ENCODE assay signal across 21 cellular contexts in genomic region chr9:22044583-22044982, GRCh38. TPM values are rescaled to one million over a fixed set of nuclear protein-coding genes. Genes with fewer than 3 reads are reported as not detected.
DNase-seq lines count a peak whose midpoint lies in the region; ATAC-seq, FAIRE-seq and TF ChIP-seq lines count a peak whose summit lies in the region.
"Had no signal": no experiment of that assay in that cellular context is flagged by ENCODE, and none has a peak within 500 bp of the region (broad histone marks: within the 10 kb centered on the region; RNA-seq: fewer than 3 reads in every experiment).

No MANE protein-coding gene starts in this region.

- H3K4me3 Mint-ChIP-seq in stimulated activated naive B cell treated with anti-CD40 and anti-IgM and Interleukin-4, amounts not matched to agents 10 μg/mL and 1 μg/mL and 100 μg/mL, for 72 hours: no peak overlapping the region
- H3K4me3 Mint-ChIP-seq: activated T-helper 1 cell treated with anti-CD3 and anti-CD28 coated beads, Interleukin-12 subunit alpha, Interleukin-12 subunit beta, Interleukin-2, Interleukin-4 antibody, amounts not matched to agents 30 ng/mL and 10 ng/mL and 1 ng/mL, durations not matched to agents 14 hours and 24 hours and 36 hours had no signal

- TF ChIP-seq CTCF in epithelial cell of esophagus (IDR thresholded peaks at IDR 0.05; ENCODE audit: insufficient read depth, low read depth, low read length, missing control alignments): no peak

- peak overlapping the region in 10 of 11 experiments; percentile 17 to 64 (median 40); a peak in 19 of 22 replicates for H3K4me2 ChIP-seq in BLaER1 treated with 17β-estradiol and CSF1 and Interleukin-3, amounts not matched to agents 10 nM and 100 nM

- H3K4me1 ChIP-seq in BLaER1 treated with 17β-estradiol and CSF1 and Interleukin-3, amounts not matched to agents 10 nM and 100 nM: peaks cover 17 to 89% (median 56%) of the 10 kb centered on the region in 10 experiments
- H3K4me1 ChIP-seq: heart left ventricle, parathyroid adenoma had no signal

- no peaks in the 10 kb centered on the region for H3K9me3 Mint-ChIP-seq in stimulated activated naive B cell treated with anti-CD40 and anti-IgM and Interleukin-4, amounts not matched to agents 10 μg/mL and 1 μg/mL and 100 μg/mL, for 72 hours
- H3K9me3 Mint-ChIP-seq: activated T-helper 1 cell treated with anti-CD3 and anti-CD28 coated beads, Interleukin-12 subunit alpha, Interleukin-12 subunit beta, Interleukin-2, Interleukin-4 antibody, amounts not matched to agents 30 ng/mL and 10 ng/mL and 1 ng/mL, durations not matched to agents 14 hours and 24 hours and 36 hours had no signal

- no peaks in the 10 kb centered on the region for H3K36me3 Mint-ChIP-seq in stimulated activated naive B cell treated with anti-CD40 and anti-IgM and Interleukin-4, amounts not matched to agents 10 μg/mL and 1 μg/mL and 100 μg/mL, for 72 hours

- peak overlapping the region in 1 of 11 experiments; percentile 3; a peak in 2 of 22 replicates for H3K27ac ChIP-seq in BLaER1 treated with 17β-estradiol and CSF1 and Interleukin-3, amounts not matched to agents 10 nM and 100 nM
- H3K27ac ChIP-seq: C4-2B, heart left ventricle, parathyroid adenoma, suprapubic skin had no signal

- H3K36me3 ChIP-seq in BLaER1 treated with 17β-estradiol and CSF1 and Interleukin-3, amounts not matched to agents 10 nM and 100 nM: no peaks in the 10 kb centered on the region
- H3K36me3 ChIP-seq: heart left ventricle, suprapubic skin had no signal

- H3K9me3 ChIP-seq in BLaER1 treated with 17β-estradiol and CSF1 and Interleukin-3, amounts not matched to agents 10 nM and 100 nM (replicated peaks in 1 of 11): no peaks in the 10 kb centered on the region
- H3K9me3 ChIP-seq: heart left ventricle, suprapubic skin had no signal

- no peaks in the 10 kb centered on the region for H3K27me3 ChIP-seq in BLaER1 treated with 17β-estradiol and CSF1 and Interleukin-3, amounts not matched to agents 10 nM and 100 nM

- no peak for TF ChIP-seq POLR2A in H54 (IDR thresholded peaks at IDR 0.05; ENCODE audit: low read depth, low read length)

- no peak overlapping the region for H3K9ac ChIP-seq in BLaER1 treated with 17β-estradiol and CSF1 and Interleukin-3, amounts not matched to agents 10 nM and 100 nM
- H3K9ac ChIP-seq: parathyroid adenoma had no signal

- peaks cover 2 to 5% of the 10 kb centered on the region in 2 donors for H3K4me1 Mint-ChIP-seq in stimulated activated naive B cell treated with anti-CD40 and anti-IgM and Interleukin-4, amounts not matched to agents 10 μg/mL and 1 μg/mL and 100 μg/mL, for 72 hours

- no peak for FAIRE-seq in H54 (lab: Jason Lieb, UNC)
- FAIRE-seq: GM12892 had no signal

- H4K20me1 ChIP-seq in BLaER1 treated with 17β-estradiol and CSF1 and Interleukin-3, amounts not matched to agents 10 nM and 100 nM: no peaks in the 10 kb centered on the region

- no peak for ATAC-seq in GM18868 (IDR thresholded peaks at IDR 0.05; ENCODE audit: unreplicated experiment)
- ATAC-seq in stimulated activated naive B cell treated with anti-CD40 and anti-IgM and Interleukin-4, amounts not matched to agents 10 μg/mL and 1 μg/mL and 100 μg/mL, for 72 hours (replicated peaks): no peak

- H3K4me3 ChIP-seq in BLaER1 treated with 17β-estradiol and CSF1 and Interleukin-3, amounts not matched to agents 10 nM and 100 nM: no peak overlapping the region
- H3K4me3 ChIP-seq in epithelial cell of esophagus (ENCODE audit: low read length): no peak overlapping the region
- H3K4me3 ChIP-seq: heart left ventricle, suprapubic skin had no signal

- peaks cover 0 to 5% of the 10 kb centered on the region in 2 donors for H3K27me3 Mint-ChIP-seq in stimulated activated naive B cell treated with anti-CD40 and anti-IgM and Interleukin-4, amounts not matched to agents 10 μg/mL and 1 μg/mL and 100 μg/mL, for 72 hours

- DNase-seq in RPMI7951 (ENCODE audit: low read depth): peak; percentile 81
- peak; percentile 88 for DNase-seq in epithelial cell of esophagus (ENCODE audit: low read depth)
- DNase-seq in myocyte (ENCODE audit: low read depth): peak; percentile 32
- no peak for DNase-seq in NCI-H2029 (lab: John Stamatoyannopoulos, UW)
- no peak for DNase-seq in H54 (ENCODE audit: insufficient read length, low spot score)
- DNase-seq in stimulated activated naive B cell treated with anti-CD40 and anti-IgM and Interleukin-4, amounts not matched to agents 10 μg/mL and 1 μg/mL and 100 μg/mL, for 72 hours: no peak
- DNase-seq: activated CD4-positive, alpha-beta T cell treated with anti-CD3 and anti-CD28 coated beads, Interleukin-2, amount 50 U/mL, for 48 hours; anterior cingulate cortex; effector CD8-positive, alpha-beta T cell; heart left ventricle; left cardiac atrium; NCI-H2081; Right ventricle myocardium superior; stimulated activated CD4-positive, alpha-beta T cell treated with anti-CD3 and anti-CD28 coated beads, Interleukin-15, amount 100 ng/mL, for 24 hours had no signal

- H3K27ac Mint-ChIP-seq in stimulated activated naive B cell treated with anti-CD40 and anti-IgM and Interleukin-4, amounts not matched to agents 10 μg/mL and 1 μg/mL and 100 μg/mL, for 72 hours: no peak overlapping the region
- H3K27ac Mint-ChIP-seq: activated T-helper 1 cell treated with anti-CD3 and anti-CD28 coated beads, Interleukin-12 subunit alpha, Interleukin-12 subunit beta, Interleukin-2, Interleukin-4 antibody, amounts not matched to agents 30 ng/mL and 10 ng/mL and 1 ng/mL, durations not matched to agents 14 hours and 24 hours and 36 hours had no signal

RNA-seq across cellular contexts. Expression of gene CDKN2B, which starts 35.5 kb away (rescaled TPM):
- 8.3 and 9.5 TPM in 2 replicates for total RNA-seq in RPMI7951 (2014; rRNA removed; shearing (Covaris generic))
- 75.8 and 81.1 TPM in 2 replicates for total RNA-seq in myocyte
- polyA plus RNA-seq in myocyte (2012): 170 TPM

RNA-seq across cellular contexts. Expression of gene CDKN2B-AS1, which starts 50.0 kb away (rescaled TPM):
- total RNA-seq in RPMI7951 (2014; rRNA removed; shearing (Covaris generic)): 7.0 and 7.7 TPM in 2 replicates
- total RNA-seq in myocyte: 2.3 and 2.7 TPM in 2 replicates
- polyA plus RNA-seq in myocyte (2012): 2.0 TPM
- total RNA-seq: Right ventricle myocardium superior had no signal
- polyA plus RNA-seq: heart left ventricle had no signal

RNA-seq across cellular contexts. Expression of gene CDKN2A, which starts 50.4 kb away (rescaled TPM):
- total RNA-seq in RPMI7951 (2014; rRNA removed; shearing (Covaris generic)): 477 and 592 TPM in 2 replicates
- total RNA-seq in myocyte: 169 and 177 TPM in 2 replicates
- 270 TPM for polyA plus RNA-seq in myocyte (2012)
- polyA plus RNA-seq: heart left ventricle had no signal

Comparison
In these comparisons a context has a peak if more than half of its experiments do, and no peak if none do; other contexts are left out.
1. DNase-seq: peak in RPMI7951 (single experiment), epithelial cell of esophagus (single experiment) and myocyte (single experiment); none in NCI-H2029 (single experiment), H54 (single experiment) and stimulated activated naive B cell treated with anti-CD40 and anti-IgM and Interleukin-4, amounts not matched to agents 10 μg/mL and 1 μg/mL and 100 μg/mL, for 72 hours (single experiment).